13 cellular contexts compared by ENCODE assay signal in genomic region chr12:100184549-100184948, GRCh38.
"Had no signal": no experiment of that assay in that cellular context is flagged by ENCODE, and none has a peak within 500 bp of the region (broad histone marks: within the 10 kb centered on the region; RNA-seq: fewer than 3 reads in every experiment).

No MANE protein-coding gene starts in this region.

- FAIRE-seq: frontal cortex, islet of Langerhans had no signal

- H3K27me3 Mint-ChIP-seq: activated B cell treated with CpG ODN at 0.5 μM for 24 hours; activated CD4-positive, alpha-beta T cell treated with anti-CD3 and anti-CD28 coated beads, Interleukin-2, amount 10 ng/mL, durations not matched to agents 7 days and 5 days; activated naive CD8-positive, alpha-beta T cell; naive thymus-derived CD8-positive, alpha-beta T cell had no signal

- H3K9me3 ChIP-seq: heart left ventricle, neutrophil, upper lobe of left lung had no signal

- H3K27ac ChIP-seq: neutrophil had no signal

- H3K27ac Mint-ChIP-seq: activated B cell treated with CpG ODN at 0.5 μM for 24 hours; activated naive CD8-positive, alpha-beta T cell; naive thymus-derived CD8-positive, alpha-beta T cell had no signal

- H3K9me3 Mint-ChIP-seq: activated B cell treated with CpG ODN at 0.5 μM for 24 hours; activated CD4-positive, alpha-beta T cell treated with anti-CD3 and anti-CD28 coated beads, Interleukin-2, amount 10 ng/mL, durations not matched to agents 7 days and 5 days; naive thymus-derived CD8-positive, alpha-beta T cell had no signal

- H3K4me1 ChIP-seq: upper lobe of left lung had no signal

- H3K27me3 ChIP-seq: dorsolateral prefrontal cortex, heart left ventricle, neutrophil, upper lobe of left lung had no signal

- H3K4me3 ChIP-seq: upper lobe of left lung had no signal

- H3K36me3 ChIP-seq: heart left ventricle, neutrophil, upper lobe of left lung had no signal

- H3K4me3 Mint-ChIP-seq: activated B cell treated with CpG ODN at 0.5 μM for 24 hours; activated CD4-positive, alpha-beta T cell treated with anti-CD3 and anti-CD28 coated beads, Interleukin-2, amount 10 ng/mL, durations not matched to agents 7 days and 5 days; activated naive CD8-positive, alpha-beta T cell; naive thymus-derived CD8-positive, alpha-beta T cell had no signal

- DNase-seq: activated B cell treated with CpG ODN at 0.5 μM for 24 hours; heart left ventricle; mammary epithelial cell; naive thymus-derived CD8-positive, alpha-beta T cell; stimulated activated CD4-positive, alpha-beta T cell treated with anti-CD3 and anti-CD28 coated beads, Interleukin-2, amount 100 ng/mL, for 24 hours; stimulated activated naive CD4-positive, alpha-beta T cell; upper lobe of left lung had no signal

- ATAC-seq: heart left ventricle; naive thymus-derived CD8-positive, alpha-beta T cell had no signal
